ENCODE assay signal across 19 cellular contexts in genomic region chr16:58084635-58085034, GRCh38. TPM values are rescaled to one million over a fixed set of nuclear protein-coding genes. Genes with fewer than 3 reads are reported as not detected.
DNase-seq lines count a peak whose midpoint lies in the region; ATAC-seq, FAIRE-seq and TF ChIP-seq lines count a peak whose summit lies in the region.
"Had no signal": no experiment of that assay in that cellular context is flagged by ENCODE, and none has a peak within 500 bp of the region (broad histone marks: within the 10 kb centered on the region; RNA-seq: fewer than 3 reads in every experiment).

No MANE protein-coding gene starts in this region.

- H3K18ac ChIP-seq in H1 (ENCODE audit: extremely low read depth, low read length) (no peak overlapping the region), neuronal stem cell (ENCODE audit: low read length) (no peak overlapping the region)

- H2BK12ac ChIP-seq in H1 (ENCODE audit: low read depth, low read length) (no peak overlapping the region), neuronal stem cell (ENCODE audit: low read length) (no peak overlapping the region)

- H4K91ac ChIP-seq in H1 (replicated peaks; ENCODE audit: insufficient read length, low read length) (no peak overlapping the region), neuronal stem cell (ENCODE audit: low read depth, low read length, poor library complexity) (no peak overlapping the region)

- POLR2A ChIA-PET in H1 (lab: Charles Lee; ENCODE audit: partially characterized antibody): interaction anchor here (1.4 kb wide), 1 partner anchor 45 kb away, joined by 5 read pairs; the partner anchor contains the start of gene CFAP20
- POLR2A ChIA-PET in OCI-LY7 (lab: Charles Lee): no interaction called here

- no peaks in the 10 kb centered on the region for H4K20me1 ChIP-seq in GM23338 (replicated peaks; ENCODE audit: insufficient read depth)
- peaks cover 0 to 10% of the 10 kb centered on the region in 2 experiments for H4K20me1 ChIP-seq in H1 (replicated peaks in 1 of 2; ENCODE audit: control insufficient read depth in 1 of 2, insufficient read depth in 2 of 2, low read length in 2 of 2)
- no peaks in the 10 kb centered on the region for H4K20me1 ChIP-seq in OCI-LY7 (ENCODE audit: insufficient read depth, low read length)

- H2AFZ ChIP-seq in GM23338 (0 out of 2 replicates have a peak overlapping the region, but pooled peaks have one; percentile 38), H1 (ENCODE audit: low read length) (no peak overlapping the region), neuronal stem cell (ENCODE audit: low read length) (peak overlapping the region; percentile 64), OCI-LY7 (ENCODE audit: low read length) (no peak overlapping the region)

- H3K27ac Mint-ChIP-seq in GM23338: no peak overlapping the region
- no peak overlapping the region for H3K27ac Mint-ChIP-seq in activated naive CD8-positive, alpha-beta T cell treated with anti-CD3 and anti-CD28 coated beads for 36 hours
- H3K27ac Mint-ChIP-seq: CD14-positive monocyte; CD4-positive, alpha-beta T cell; CD8-positive, alpha-beta memory T cell had no signal

- 66% methylated on average over 5 of the region's 6 CpGs; no CpG with 5 or more reads in 1 of the 2 experiments for WGBS in H1 (ENCODE audit: extremely low coverage in 1 of 2, insufficient coverage in 1 of 2, insufficient read length in 1 of 2, insufficient replicate concordance in 2 of 2, low coverage in 1 of 2, low lambda C conversion rate in 2 of 2, missing lambda C conversion rate in 1 of 2), 2 experiments
- WGBS in neuronal stem cell (ENCODE audit: extremely low coverage in 2 of 2, insufficient read length in 2 of 2, insufficient replicate concordance in 1 of 2), 2 donors: no CpG with 5 or more reads among the region's 6 CpGs
- WGBS in thyroid gland, 2 donors: 91 to 93% methylated on average over 6 of the region's 6 CpGs

- H3K23me2 ChIP-seq in H1 (ENCODE audit: low read depth, low read length): peaks cover 10% of the 10 kb centered on the region

- H3K4me2 ChIP-seq in GM23338 (no peak overlapping the region), H1 (ENCODE audit: insufficient read depth in 1 of 2, low read depth in 2 of 2, low read length in 2 of 2) (peak overlapping the region in 1 of 2 experiments; percentile 14; a peak in 2 of 4 replicates), neuronal stem cell (ENCODE audit: insufficient read depth, low read length, poor library complexity, severe bottlenecking) (no peak overlapping the region), OCI-LY7 (ENCODE audit: low read length) (no peak overlapping the region)

- H3K27ac ChIP-seq in GM23338 (ENCODE audit: low read depth): no peak overlapping the region
- no peak overlapping the region for H3K27ac ChIP-seq in H1 (ENCODE audit: low read depth, low read length)
- H3K27ac ChIP-seq in neuronal stem cell (replicated peaks; ENCODE audit: low read length): no peak overlapping the region
- no peak overlapping the region for H3K27ac ChIP-seq in thyroid gland
- no peak overlapping the region for H3K27ac ChIP-seq in OCI-LY7 (ENCODE audit: low read depth, low read length, poor library complexity, severe bottlenecking)

- H2BK5ac ChIP-seq in H1 (ENCODE audit: low read depth, low read length) (no peak overlapping the region), neuronal stem cell (ENCODE audit: low read length) (no peak overlapping the region)

- H3K23ac ChIP-seq in H1 (ENCODE audit: insufficient read length): no peak overlapping the region
- H3K23ac ChIP-seq in neuronal stem cell (ENCODE audit: low read depth, low read length, poor library complexity): no peak overlapping the region

- H3K9ac ChIP-seq in H1 (replicated peaks in 1 of 4; ENCODE audit: extremely low read depth in 1 of 4, low read depth in 3 of 4, low read length in 3 of 4) (no peak overlapping the region), neuronal stem cell (ENCODE audit: low read depth, low read length, poor library complexity) (no peak overlapping the region)

- no peak for TF ChIP-seq EP300 in H1 (IDR thresholded peaks at IDR 0.05; ENCODE audit: borderline replicate concordance in 1 of 2, low read depth in 2 of 2, low read length in 2 of 2)

- H4K8ac ChIP-seq in H1 (ENCODE audit: extremely low read depth, insufficient read depth, low read length) (no peak overlapping the region), neuronal stem cell (ENCODE audit: low read depth, low read length) (no peak overlapping the region)

- H2BK20ac ChIP-seq in H1 (ENCODE audit: low read length): no peak overlapping the region

- H3K56ac ChIP-seq in H1 (replicated peaks; ENCODE audit: insufficient read length, low read depth, low read length): no peak overlapping the region

- DNase-seq in GM23338 (ENCODE audit: low spot score): no peak
- no peak for DNase-seq in H1 (ENCODE audit: low read depth in 1 of 2, low spot score in 2 of 2)
- no peak for DNase-seq in neuronal stem cell (ENCODE audit: low spot score)
- DNase-seq in thyroid gland: no peak
- DNase-seq in activated naive CD8-positive, alpha-beta T cell treated with anti-CD3 and anti-CD28 coated beads for 36 hours: no peak
- no peak for DNase-seq in OCI-LY7 (ENCODE audit: low spot score)
- DNase-seq: CD4-positive, alpha-beta T cell; CD8-positive, alpha-beta memory T cell; DMS 273 treated with DMSO at 0.1 percent for 48 hours; DMS79; EL; GDM1; GOT3; HCEC 1CT had no signal

- peaks cover 7% of the 10 kb centered on the region for H3K27me3 Mint-ChIP-seq in GM23338 (ENCODE audit: insufficient read depth, low read depth, poor library complexity)
- H3K27me3 Mint-ChIP-seq in activated naive CD8-positive, alpha-beta T cell treated with anti-CD3 and anti-CD28 coated beads for 36 hours: no peaks in the 10 kb centered on the region
- H3K27me3 Mint-ChIP-seq: CD4-positive, alpha-beta T cell had no signal

- CTCF ChIA-PET in H1 (lab: Charles Lee; ENCODE audit: partially characterized antibody): interaction anchor here (0.9 to 2.8 kb wide), 7 partner anchors 12 to 66 kb away, joined by 3 to 12 read pairs (median 4); no protein-coding TSS in a partner anchor
- CTCF ChIA-PET in OCI-LY7 (lab: Charles Lee; ENCODE audit: unreplicated experiment): no interaction called here

- H2BK120ac ChIP-seq in H1 (replicated peaks; ENCODE audit: low read depth, low read length) (no peak overlapping the region), neuronal stem cell (ENCODE audit: low read depth, low read length) (no peak overlapping the region)

- FAIRE-seq in H1 (lab: Jason Lieb, UNC): no peak
- FAIRE-seq: D721Med, GM18507 had no signal

- no peaks in the 10 kb centered on the region for H3K9me3 ChIP-seq in H1 (ENCODE audit: insufficient read depth in 2 of 2, low read depth in 1 of 2, low read length in 1 of 2)
- peaks cover 0 to 8% of the 10 kb centered on the region in 2 donors for H3K9me3 ChIP-seq in neuronal stem cell (replicated peaks in 1 of 2; ENCODE audit: control insufficient read depth in 2 of 2, insufficient read depth in 1 of 2, low read depth in 1 of 2, low read length in 2 of 2)
- no peaks in the 10 kb centered on the region for H3K9me3 ChIP-seq in thyroid gland
- H3K9me3 ChIP-seq in OCI-LY7 (ENCODE audit: low read length): no peaks in the 10 kb centered on the region

- ATAC-seq in GM23338 (peak; percentile 78), GM18505 (IDR thresholded peaks at IDR 0.05; ENCODE audit: unreplicated experiment) (no peak)
- ATAC-seq: GM12878 had no signal

- H4K5ac ChIP-seq in H1 (ENCODE audit: insufficient read length, low read depth, low read length): no peak overlapping the region

- H2BK15ac ChIP-seq in H1 (ENCODE audit: low read length) (no peak overlapping the region), neuronal stem cell (ENCODE audit: low read length) (peak overlapping the region; percentile 33)

- H3K4me1 Mint-ChIP-seq in GM23338: peaks cover 17% of the 10 kb centered on the region
- no peaks in the 10 kb centered on the region for H3K4me1 Mint-ChIP-seq in activated naive CD8-positive, alpha-beta T cell treated with anti-CD3 and anti-CD28 coated beads for 36 hours
- H3K4me1 Mint-ChIP-seq: CD14-positive monocyte; CD8-positive, alpha-beta memory T cell had no signal

- H3K14ac ChIP-seq in H1 (ENCODE audit: insufficient read length) (no peak overlapping the region), neuronal stem cell (ENCODE audit: low read length) (no peak overlapping the region)

- TF ChIP-seq CTCF in GM23338 (conservative IDR thresholded peaks at IDR 0.05; ENCODE audit: low read depth in 2 of 2) (no peak), H1 (IDR thresholded peaks at IDR 0.05; ENCODE audit: control extremely low read depth in 1 of 3, insufficient read depth in 1 of 3, low read depth in 1 of 3, low read length in 3 of 3) (no peak), thyroid gland (IDR thresholded peaks at IDR 0.05) (no peak), OCI-LY7 (conservative IDR thresholded peaks at IDR 0.05; ENCODE audit: low read length) (no peak)

- intact Hi-C loops in thyroid gland (cut with DNase I) (no loop called here), OCI-LY7 (cut with micrococcal nuclease; ENCODE audit: unreplicated experiment) (no loop called here)

- H3F3A ChIP-seq in GM23338 (replicated peaks; ENCODE audit: low read depth): peaks cover 7% of the 10 kb centered on the region

- TF ChIP-seq POLR2A in H1 (IDR thresholded peaks at IDR 0.05; ENCODE audit: control extremely low read depth in 1 of 2, low read depth in 2 of 2, low read length in 2 of 2) (no peak), thyroid gland (IDR thresholded peaks at IDR 0.05) (no peak), GM18505 (IDR thresholded peaks at IDR 0.05; ENCODE audit: borderline replicate concordance, extremely low read depth, insufficient read depth, insufficient read length) (no peak)

- H3K9me2 ChIP-seq in GM23338 (ENCODE audit: insufficient read depth): no peaks in the 10 kb centered on the region
- H3K9me2 ChIP-seq in OCI-LY7 (ENCODE audit: insufficient read depth, low read length): no peaks in the 10 kb centered on the region

- no peak overlapping the region for H3K4ac ChIP-seq in H1 (replicated peaks; ENCODE audit: insufficient read length, low read depth, low read length)
- no peak overlapping the region for H3K4ac ChIP-seq in neuronal stem cell (ENCODE audit: low read length)

- no peaks in the 10 kb centered on the region for H3K36me3 Mint-ChIP-seq in GM23338 (ENCODE audit: low read depth)
- H3K36me3 Mint-ChIP-seq in activated naive CD8-positive, alpha-beta T cell treated with anti-CD3 and anti-CD28 coated beads for 36 hours: no peaks in the 10 kb centered on the region
- H3K36me3 Mint-ChIP-seq: CD14-positive monocyte; CD8-positive, alpha-beta memory T cell had no signal

- no peaks in the 10 kb centered on the region for H3K27me3 ChIP-seq in GM23338 (ENCODE audit: insufficient read depth)
- H3K27me3 ChIP-seq in H1 (replicated peaks in 1 of 4; ENCODE audit: control insufficient read depth in 3 of 4, extremely low read depth in 1 of 4, insufficient read depth in 3 of 4, low read length in 3 of 4): no peaks in the 10 kb centered on the region
- H3K27me3 ChIP-seq in neuronal stem cell (ENCODE audit: control insufficient read depth in 3 of 3, insufficient read depth in 3 of 3, low read depth in 1 of 3, low read length in 3 of 3): no peaks in the 10 kb centered on the region
- no peaks in the 10 kb centered on the region for H3K27me3 ChIP-seq in thyroid gland

- H3K79me1 ChIP-seq in H1 (ENCODE audit: low read depth, low read length) (no peaks in the 10 kb centered on the region), neuronal stem cell (ENCODE audit: low read depth, low read length) (no peaks in the 10 kb centered on the region)

- H3K9me3 Mint-ChIP-seq in GM23338: no peaks in the 10 kb centered on the region
- H3K9me3 Mint-ChIP-seq in activated naive CD8-positive, alpha-beta T cell treated with anti-CD3 and anti-CD28 coated beads for 36 hours: no peaks in the 10 kb centered on the region
- H3K9me3 Mint-ChIP-seq: CD4-positive, alpha-beta T cell; CD8-positive, alpha-beta memory T cell had no signal

- H2AK5ac ChIP-seq in H1 (ENCODE audit: low read depth, low read length): no peak overlapping the region
- peak overlapping the region; percentile 56 for H2AK5ac ChIP-seq in neuronal stem cell (ENCODE audit: low read depth, low read length)

- H3K79me2 ChIP-seq in GM23338 (replicated peaks; ENCODE audit: insufficient read depth) (no peaks in the 10 kb centered on the region), H1 (ENCODE audit: control insufficient read depth in 1 of 2, insufficient read depth in 2 of 2, low read length in 2 of 2) (no peaks in the 10 kb centered on the region), OCI-LY7 (ENCODE audit: insufficient read depth, low read depth, low read length) (no peaks in the 10 kb centered on the region)

- BruUV-seq in OCI-LY7 (replicated peaks; lab: Mats Ljungman, UMichigan): no TSS peak

- no peak overlapping the region for H3K4me3 ChIP-seq in GM23338
- no peak overlapping the region for H3K4me3 ChIP-seq in H1 (ENCODE audit: extremely low read depth in 1 of 4, insufficient read depth in 2 of 4, low read depth in 3 of 4, low read length in 4 of 4)
- no peak overlapping the region for H3K4me3 ChIP-seq in neuronal stem cell (ENCODE audit: low read length in 2 of 2)
- H3K4me3 ChIP-seq in thyroid gland (replicated peaks in 1 of 3): no peak overlapping the region
- no peak overlapping the region for H3K4me3 ChIP-seq in OCI-LY7 (ENCODE audit: low read depth, low read length, poor library complexity, severe bottlenecking)
- H3K4me3 ChIP-seq: GM12878 had no signal

- no peak overlapping the region for H3K4me3 Mint-ChIP-seq in GM23338
- no peak overlapping the region for H3K4me3 Mint-ChIP-seq in activated naive CD8-positive, alpha-beta T cell treated with anti-CD3 and anti-CD28 coated beads for 36 hours
- H3K4me3 Mint-ChIP-seq: CD14-positive monocyte; CD4-positive, alpha-beta T cell; CD8-positive, alpha-beta memory T cell had no signal

- H3K4me1 ChIP-seq in GM23338 (ENCODE audit: insufficient read depth) (peaks cover 10% of the 10 kb centered on the region), H1 (replicated peaks in 1 of 4; ENCODE audit: control insufficient read depth in 3 of 4, insufficient read depth in 4 of 4, low read length in 3 of 4) (peaks cover 0 to 10% (median 4%) of the 10 kb centered on the region in 4 experiments; a peak in 3 of 7 replicates), neuronal stem cell (ENCODE audit: control insufficient read depth in 2 of 2, insufficient read depth in 1 of 2, low read depth in 1 of 2, low read length in 2 of 2) (peaks cover 0 to 12% of the 10 kb centered on the region in 2 donors), thyroid gland (no peaks in the 10 kb centered on the region), OCI-LY7 (ENCODE audit: insufficient read depth, low read length, poor library complexity, severe bottlenecking) (peaks cover 9% of the 10 kb centered on the region)

- no peak for TF ChIP-seq RAD21 in H1 (IDR thresholded peaks at IDR 0.05 in 1 of 2, conservative IDR thresholded peaks at IDR 0.05 in 1 of 2; ENCODE audit: low read depth in 2 of 2, low read length in 2 of 2)

- no peaks in the 10 kb centered on the region for H3K36me3 ChIP-seq in GM23338 (ENCODE audit: insufficient read depth)
- H3K36me3 ChIP-seq in H1 (ENCODE audit: control insufficient read depth in 2 of 4, insufficient read depth in 4 of 4, low read length in 3 of 4): no peaks in the 10 kb centered on the region; a peak in 1 of 8 replicates
- H3K36me3 ChIP-seq in neuronal stem cell (replicated peaks in 1 of 2; ENCODE audit: control insufficient read depth in 2 of 2, insufficient read depth in 2 of 2, low read length in 2 of 2): no peaks in the 10 kb centered on the region
- no peaks in the 10 kb centered on the region for H3K36me3 ChIP-seq in thyroid gland
- H3K36me3 ChIP-seq in OCI-LY7 (ENCODE audit: insufficient read depth, low read length): no peaks in the 10 kb centered on the region

RNA-seq across cellular contexts. Expression of gene CFAP20, which starts 44.5 kb away (rescaled TPM):
- 81.7 and 82.7 TPM in 2 replicates for total RNA-seq in GM23338 (2014; rRNA removed; shearing (Covaris generic))
- 55.9 and 61.1 TPM in 2 replicates for polyA plus RNA-seq in GM23338 (2016; fragmentation: Nextera tagmentation; extraction: Ambion mirVana)
- total RNA-seq in H1 (2021; fragmentation: NEBNext Ultra II Directional; extraction: Animal tissue kit (Norgen Biotek cat#: 25700)): 43.4 and 45.6 TPM in 2 replicates
- polyA plus RNA-seq in H1 (2011; rRNA removed): 65.4 and 74.2 TPM in 2 replicates
- polyA plus RNA-seq in H1 (2011; cell fraction: cytosol; rRNA removed): 67.2 TPM
- 48.5 TPM for polyA plus RNA-seq in H1 (2011; cell fraction: nucleus; rRNA removed)
- 44.2 to 53.6 TPM (median 49.8 TPM) in 4 replicates for polyA plus RNA-seq in H1 (2012, experiment 1 of 2)
- 35.8 TPM for polyA plus RNA-seq in H1 (2012, experiment 2 of 2)
- polyA plus RNA-seq in H1 (2013, experiment 1 of 2): 53.7 TPM
- polyA plus RNA-seq in H1 (2013, experiment 2 of 2): 56.7 TPM
- polyA minus RNA-seq in H1 (2011; rRNA and poly(A)+ RNA removed): 46.3 and 62.7 TPM in 2 replicates
- 61.6 TPM for polyA minus RNA-seq in H1 (2011; cell fraction: cytosol; rRNA and poly(A)+ RNA removed)
- 28.6 TPM for polyA minus RNA-seq in H1 (2011; cell fraction: nucleus; rRNA and poly(A)+ RNA removed)
- polyA plus RNA-seq in neuronal stem cell (2013, experiment 1 of 2): 96.9 TPM
- polyA plus RNA-seq in neuronal stem cell (2013, experiment 2 of 2): 98.2 TPM
- total RNA-seq in thyroid gland: 10 to 100 TPM; 34.8 to 90.2 (median 57.7) TPM
- 10 to 100 TPM; 57.6 to 59.3 TPM for total RNA-seq in activated naive CD8-positive, alpha-beta T cell treated with anti-CD3 and anti-CD28 coated beads for 36 hours
- total RNA-seq in OCI-LY7 (2014; rRNA removed; shearing (Covaris generic)): 65.6 and 89.2 TPM in 2 replicates
- total RNA-seq in OCI-LY7 (2022): 46.4 and 46.9 TPM in 2 replicates

RNA-seq across cellular contexts. Expression of gene MMP15, which starts 59.1 kb away (rescaled TPM):
- total RNA-seq in GM23338 (2014; rRNA removed; shearing (Covaris generic)): 72.4 and 79.1 TPM in 2 replicates
- 10.9 and 11.5 TPM in 2 replicates for polyA plus RNA-seq in GM23338 (2016; fragmentation: Nextera tagmentation; extraction: Ambion mirVana)
- total RNA-seq in H1 (2021; fragmentation: NEBNext Ultra II Directional; extraction: Animal tissue kit (Norgen Biotek cat#: 25700)): 42.2 and 44.0 TPM in 2 replicates
- 38.5 and 64.8 TPM in 2 replicates for polyA plus RNA-seq in H1 (2011; rRNA removed)
- polyA plus RNA-seq in H1 (2011; cell fraction: cytosol; rRNA removed): 34.8 TPM
- 47.7 TPM for polyA plus RNA-seq in H1 (2011; cell fraction: nucleus; rRNA removed)
- 21.6 to 36.4 TPM (median 33.6 TPM) in 4 replicates for polyA plus RNA-seq in H1 (2012, experiment 1 of 2)
- polyA plus RNA-seq in H1 (2012, experiment 2 of 2): 33.8 TPM
- polyA plus RNA-seq in H1 (2013, experiment 1 of 2): 50.5 TPM
- 46.8 TPM for polyA plus RNA-seq in H1 (2013, experiment 2 of 2)
- 17.8 and 18.2 TPM in 2 replicates for polyA minus RNA-seq in H1 (2011; rRNA and poly(A)+ RNA removed)
- 39.2 TPM for polyA minus RNA-seq in H1 (2011; cell fraction: cytosol; rRNA and poly(A)+ RNA removed)
- polyA minus RNA-seq in H1 (2011; cell fraction: nucleus; rRNA and poly(A)+ RNA removed): 20.9 TPM
- polyA plus RNA-seq in neuronal stem cell (2013, experiment 1 of 2): 10.1 TPM
- 10.1 TPM for polyA plus RNA-seq in neuronal stem cell (2013, experiment 2 of 2)
- 100 to 1,000 TPM in 1 of 4 donors, 10 to 100 TPM in 3; 36.5 to 105 (median 80.5) TPM for total RNA-seq in thyroid gland
- under 1 TPM; 0.12 to 0.25 TPM for total RNA-seq in activated naive CD8-positive, alpha-beta T cell treated with anti-CD3 and anti-CD28 coated beads for 36 hours
- not detected in 2 replicates for total RNA-seq in OCI-LY7 (2014; rRNA removed; shearing (Covaris generic))
- total RNA-seq in OCI-LY7 (2022): 0.18 and 0.21 TPM in 2 replicates
- polyA plus RNA-seq: CD14-positive monocyte had no signal

Comparison
In these comparisons a context has a peak if more than half of its experiments do, and no peak if none do; other contexts are left out.
1. H2AFZ ChIP-seq: peak in GM23338 (single experiment) and neuronal stem cell (single experiment); none in H1 (single experiment) and OCI-LY7 (single experiment).
2. RNA of gene MMP15, which starts 59.1 kb away (total RNA-seq): 36.5 to 105 TPM in thyroid gland, 72.4 to 79.1 TPM in GM23338 and 42.2 to 44.0 TPM in H1; 0.12 to 0.25 TPM in activated naive CD8-positive, alpha-beta T cell treated with anti-CD3 and anti-CD28 coated beads for 36 hours and 0.18 to 0.21 TPM in OCI-LY7; every median in the first group is over 10 times any median in the second.